8 cellular contexts compared by ENCODE assay signal in the genomic region with DNA sequence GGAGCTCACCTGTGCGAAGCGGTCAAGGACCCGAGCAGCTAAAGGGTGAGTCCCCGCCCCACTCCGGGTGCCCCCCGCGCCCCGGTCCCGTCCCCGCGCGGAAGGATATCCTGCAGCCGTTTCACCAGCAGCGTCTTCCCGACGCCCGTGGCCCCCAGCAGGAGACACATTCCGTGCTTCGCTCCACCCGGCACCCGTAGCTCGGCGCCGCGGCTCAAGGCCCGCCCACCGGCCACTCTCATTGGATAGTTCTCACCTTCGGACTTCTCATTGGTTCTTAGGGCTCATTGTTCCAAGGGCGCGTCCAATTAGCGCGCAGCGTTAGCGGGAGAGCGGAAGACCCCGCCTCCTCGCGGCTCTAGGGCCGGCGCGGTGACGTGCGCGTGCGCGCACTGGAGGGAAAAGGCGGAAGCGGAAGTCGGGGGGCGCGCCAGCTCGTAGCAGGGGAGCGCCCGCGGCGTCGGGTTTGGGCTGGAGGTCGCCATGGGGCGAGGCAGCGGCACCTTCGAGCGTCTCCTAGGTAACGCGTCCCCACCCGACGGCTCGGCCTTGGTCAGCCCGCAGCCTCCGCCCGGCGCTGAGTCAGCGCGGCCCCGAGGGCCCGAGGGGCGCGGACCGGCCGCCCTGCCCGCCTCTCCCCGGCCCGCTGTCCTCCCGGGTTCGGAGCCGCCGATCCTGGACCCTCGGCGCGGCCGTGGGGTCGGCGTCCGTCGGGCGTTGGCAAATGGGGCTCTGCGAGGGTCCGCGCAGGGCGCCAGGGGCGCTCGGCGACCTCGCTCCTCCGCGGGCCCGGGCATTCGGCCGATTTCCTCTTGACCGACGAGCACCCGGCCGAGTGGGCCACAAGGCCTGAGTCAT. TPM values are rescaled to one million over a fixed set of nuclear protein-coding genes. Genes with fewer than 3 reads are reported as not detected.
A peak's percentile ranks its signal among the peaks of the same experiment; 100 is the strongest.
DNase-seq lines count a peak whose midpoint lies in the region; ATAC-seq and TF ChIP-seq lines count a peak whose summit lies in the region.

A gene with protein sequence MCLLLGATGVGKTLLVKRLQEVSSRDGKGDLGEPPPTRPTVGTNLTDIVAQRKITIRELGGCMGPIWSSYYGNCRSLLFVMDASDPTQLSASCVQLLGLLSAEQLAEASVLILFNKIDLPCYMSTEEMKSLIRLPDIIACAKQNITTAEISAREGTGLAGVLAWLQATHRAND (minus strand): TSS at position 214 of the 858 bp plus-strand sequence. CDS start 44 bp downstream, at position 170.
A gene with protein sequence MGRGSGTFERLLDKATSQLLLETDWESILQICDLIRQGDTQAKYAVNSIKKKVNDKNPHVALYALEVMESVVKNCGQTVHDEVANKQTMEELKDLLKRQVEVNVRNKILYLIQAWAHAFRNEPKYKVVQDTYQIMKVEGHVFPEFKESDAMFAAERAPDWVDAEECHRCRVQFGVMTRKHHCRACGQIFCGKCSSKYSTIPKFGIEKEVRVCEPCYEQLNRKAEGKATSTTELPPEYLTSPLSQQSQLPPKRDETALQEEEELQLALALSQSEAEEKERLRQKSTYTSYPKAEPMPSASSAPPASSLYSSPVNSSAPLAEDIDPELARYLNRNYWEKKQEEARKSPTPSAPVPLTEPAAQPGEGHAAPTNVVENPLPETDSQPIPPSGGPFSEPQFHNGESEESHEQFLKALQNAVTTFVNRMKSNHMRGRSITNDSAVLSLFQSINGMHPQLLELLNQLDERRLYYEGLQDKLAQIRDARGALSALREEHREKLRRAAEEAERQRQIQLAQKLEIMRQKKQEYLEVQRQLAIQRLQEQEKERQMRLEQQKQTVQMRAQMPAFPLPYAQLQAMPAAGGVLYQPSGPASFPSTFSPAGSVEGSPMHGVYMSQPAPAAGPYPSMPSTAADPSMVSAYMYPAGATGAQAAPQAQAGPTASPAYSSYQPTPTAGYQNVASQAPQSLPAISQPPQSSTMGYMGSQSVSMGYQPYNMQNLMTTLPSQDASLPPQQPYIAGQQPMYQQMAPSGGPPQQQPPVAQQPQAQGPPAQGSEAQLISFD (plus strand): TSS at position 428 of the 858 bp plus-strand sequence. CDS start 56 bp downstream, at position 484.

- H3K4me3 ChIP-seq in DND-41 (ENCODE audit: low read depth in 1 of 2, low read length in 2 of 2) (peak within 1 kb of the TSS; percentile 83 to 95), GM23248 (peak within 1 kb of the TSS; percentile 86), esophagus squamous epithelium (peak within 1 kb of the TSS; percentile 85 to 97 (median 95))

- intact Hi-C loops in activated T-helper 1 cell treated with anti-CD3 and anti-CD28 coated beads, Interleukin-12 subunit alpha, Interleukin-12 subunit beta, Interleukin-2, Interleukin-4 antibody, amounts not matched to agents 30 ng/mL and 10 ng/mL and 1 ng/mL, durations not matched to agents 14 hours and 24 hours and 36 hours (cut with micrococcal nuclease): loop anchor here (1.0 to 2.0 kb wide), 6 partner anchors 18 to 177 kb away; a partner anchor contains a TSS
- intact Hi-C loops in esophagus squamous epithelium (cut with DNase I): no loop called here

- H4K20me1 ChIP-seq in DND-41 (ENCODE audit: insufficient read depth, low read length) (peaks cover 51% of the 10 kb centered on the region), GM23248 (ENCODE audit: insufficient read depth) (peaks cover 6% of the 10 kb centered on the region; the same call in 1 of the 2 replicates)

- peak; percentile 96 for ATAC-seq in DND-41 (ENCODE audit: insufficient read depth, low read depth)

- H3K9me3 Mint-ChIP-seq in activated T-helper 1 cell treated with anti-CD3 and anti-CD28 coated beads, Interleukin-12 subunit alpha, Interleukin-12 subunit beta, Interleukin-2, Interleukin-4 antibody, amounts not matched to agents 30 ng/mL and 10 ng/mL and 1 ng/mL, durations not matched to agents 14 hours and 24 hours and 36 hours: no peaks in the 10 kb centered on the region

- H3K36me3 Mint-ChIP-seq in activated T-helper 1 cell treated with anti-CD3 and anti-CD28 coated beads, Interleukin-12 subunit alpha, Interleukin-12 subunit beta, Interleukin-2, Interleukin-4 antibody, amounts not matched to agents 30 ng/mL and 10 ng/mL and 1 ng/mL, durations not matched to agents 14 hours and 24 hours and 36 hours (ENCODE audit: low read depth): peaks cover 29% of the 10 kb centered on the region

- H3K4me1 Mint-ChIP-seq in activated T-helper 1 cell treated with anti-CD3 and anti-CD28 coated beads, Interleukin-12 subunit alpha, Interleukin-12 subunit beta, Interleukin-2, Interleukin-4 antibody, amounts not matched to agents 30 ng/mL and 10 ng/mL and 1 ng/mL, durations not matched to agents 14 hours and 24 hours and 36 hours (ENCODE audit: low read depth): peaks cover 22% of the 10 kb centered on the region

- 0 to 1% methylated on average over 90 to 112 of the region's 112 CpGs for WGBS in GM23248 (ENCODE audit: low coverage in 1 of 2, low lambda C conversion rate in 2 of 2, missing lambda C conversion rate in 2 of 2), 2 experiments
- 1% methylated on average over 10 of the region's 112 CpGs; no CpG with 5 or more reads in 1 of the 2 donors for WGBS in esophagus squamous epithelium, 2 donors

- H3F3A ChIP-seq in GM23248 (ENCODE audit: insufficient read depth): peaks cover 7% of the 10 kb centered on the region

- H2AFZ ChIP-seq in DND-41 (ENCODE audit: low read depth, low read length): peak within 1 kb of the TSS; percentile 90
- peak within 1 kb of the TSS; percentile 68 for H2AFZ ChIP-seq in GM23248

- TF ChIP-seq CTCF in DND-41 (IDR thresholded peaks at IDR 0.05; ENCODE audit: borderline replicate concordance, extremely low read depth, low read length, poor library complexity, severe bottlenecking) (peak; percentile 10), esophagus squamous epithelium (IDR thresholded peaks at IDR 0.05) (peak in 2 of 6 experiments; percentile 6 to 16)

- H3K27me3 ChIP-seq in DND-41 (ENCODE audit: insufficient read depth, low read length, poor library complexity): no peaks in the 10 kb centered on the region
- no peaks in the 10 kb centered on the region for H3K27me3 ChIP-seq in GM23248 (replicated peaks; ENCODE audit: insufficient read depth)
- no peaks in the 10 kb centered on the region for H3K27me3 ChIP-seq in esophagus squamous epithelium

- peak within 1 kb of the TSS; percentile 95 for H3K27ac Mint-ChIP-seq in activated T-helper 1 cell treated with anti-CD3 and anti-CD28 coated beads, Interleukin-12 subunit alpha, Interleukin-12 subunit beta, Interleukin-2, Interleukin-4 antibody, amounts not matched to agents 30 ng/mL and 10 ng/mL and 1 ng/mL, durations not matched to agents 14 hours and 24 hours and 36 hours

- H3K79me2 ChIP-seq in DND-41 (ENCODE audit: insufficient read depth, low read length) (peaks cover 81% of the 10 kb centered on the region), GM23248 (ENCODE audit: insufficient read depth) (peaks cover 92% of the 10 kb centered on the region)

- H3K9ac ChIP-seq in DND-41 (ENCODE audit: low read depth, low read length): peak within 1 kb of the TSS; percentile 97
- H3K9ac ChIP-seq in GM23248: peak within 1 kb of the TSS; percentile 93

- H3K4me3 Mint-ChIP-seq in activated T-helper 1 cell treated with anti-CD3 and anti-CD28 coated beads, Interleukin-12 subunit alpha, Interleukin-12 subunit beta, Interleukin-2, Interleukin-4 antibody, amounts not matched to agents 30 ng/mL and 10 ng/mL and 1 ng/mL, durations not matched to agents 14 hours and 24 hours and 36 hours: peak within 1 kb of the TSS; percentile 97

- peak in 3 of 4 donors; percentile 21 to 85 (median 73) for TF ChIP-seq POLR2A in esophagus squamous epithelium (IDR thresholded peaks at IDR 0.05)

- no peaks in the 10 kb centered on the region for H3K9me2 ChIP-seq in GM23248 (ENCODE audit: insufficient read depth)

- H3K9me3 ChIP-seq in DND-41 (ENCODE audit: insufficient read depth, low read length, severe bottlenecking) (no peaks in the 10 kb centered on the region), GM23248 (ENCODE audit: low read depth) (no peaks in the 10 kb centered on the region), esophagus squamous epithelium (no peaks in the 10 kb centered on the region)

- H3K4me1 ChIP-seq in DND-41 (ENCODE audit: insufficient read depth, low read length) (peaks cover 46% of the 10 kb centered on the region), GM23248 (ENCODE audit: insufficient read depth) (peaks cover 23% of the 10 kb centered on the region), esophagus squamous epithelium (peaks cover 33 to 61% (median 37%) of the 10 kb centered on the region in 3 donors)

- peaks cover 60% of the 10 kb centered on the region for H3K36me3 ChIP-seq in DND-41 (ENCODE audit: insufficient read depth, low read length)
- H3K36me3 ChIP-seq in GM23248 (ENCODE audit: low read depth): peaks cover 23% of the 10 kb centered on the region
- peaks cover 27 to 58% (median 31%) of the 10 kb centered on the region in 3 donors for H3K36me3 ChIP-seq in esophagus squamous epithelium

- no peaks in the 10 kb centered on the region for H3K27me3 Mint-ChIP-seq in activated T-helper 1 cell treated with anti-CD3 and anti-CD28 coated beads, Interleukin-12 subunit alpha, Interleukin-12 subunit beta, Interleukin-2, Interleukin-4 antibody, amounts not matched to agents 30 ng/mL and 10 ng/mL and 1 ng/mL, durations not matched to agents 14 hours and 24 hours and 36 hours (ENCODE audit: insufficient read depth)

- in situ Hi-C loops in GM23248 (cut with MboI): no loop called here

- DNase-seq in DND-41 (peak; percentile 99), GM23248 (peak; percentile 100), Kasumi-1 (lab: John Stamatoyannopoulos, UW) (peak; percentile 99), RPMI7951 (ENCODE audit: low read depth) (peak; percentile 97), esophagus squamous epithelium (lab: John Stamatoyannopoulos, UW) (peak; percentile 80), myocyte (ENCODE audit: low read depth) (peak; percentile 99)
- peak; percentile 98 for DNase-seq in activated T-helper 1 cell treated with anti-CD3 and anti-CD28 coated beads, Interleukin-12 subunit alpha, Interleukin-12 subunit beta, Interleukin-2, Interleukin-4 antibody, amounts not matched to agents 30 ng/mL and 10 ng/mL and 1 ng/mL, durations not matched to agents 14 hours and 24 hours and 36 hours (ENCODE audit: low spot score)
- DNase-seq in stimulated activated CD8-positive, alpha-beta memory T cell treated with anti-CD3 and anti-CD28 coated beads, Interleukin-7, amount 100 ng/mL, for 48 hours (ENCODE audit: extremely low read depth in 1 of 2, low read depth in 1 of 2): peak; percentile 95

- H3K27ac ChIP-seq in DND-41 (ENCODE audit: low read length): peak within 1 kb of the TSS; percentile 86
- peak within 1 kb of the TSS; percentile 96 for H3K27ac ChIP-seq in GM23248
- H3K27ac ChIP-seq in esophagus squamous epithelium: peak within 1 kb of the TSS; percentile 86 to 98 (median 94)

- H3K4me2 ChIP-seq in DND-41 (ENCODE audit: insufficient read depth, low read length) (peak within 1 kb of the TSS; percentile 88), GM23248 (ENCODE audit: unreplicated experiment) (peak within 1 kb of the TSS; percentile 88)

RNA-seq across cellular contexts. Expression of the first gene that starts in this region (rescaled TPM):
- 37.6 and 45.6 TPM in 2 replicates for total RNA-seq in GM23248 (2014; rRNA removed; shearing (Covaris generic))
- polyA plus RNA-seq in GM23248 (2016; fragmentation: Nextera tagmentation; extraction: Ambion mirVana): 70.8 and 72.8 TPM in 2 replicates
- 28.6 and 30.9 TPM in 2 replicates for total RNA-seq in RPMI7951 (2014; rRNA removed; shearing (Covaris generic))
- 37.6 and 40.0 TPM in 2 replicates for total RNA-seq in activated T-helper 1 cell treated with anti-CD3 and anti-CD28 coated beads, Interleukin-12 subunit alpha, Interleukin-12 subunit beta, Interleukin-2, Interleukin-4 antibody, amounts not matched to agents 30 ng/mL and 10 ng/mL and 1 ng/mL, durations not matched to agents 14 hours and 24 hours and 36 hours
- total RNA-seq in esophagus squamous epithelium (10 to 100 TPM; 19.1 to 34.3 (median 27.9) TPM), myocyte (29.4 and 38.5 TPM in 2 replicates)
- 46.5 TPM for polyA plus RNA-seq in myocyte (2012)

RNA-seq across cellular contexts. Expression of the second gene that starts in this region (rescaled TPM):
- 161 and 166 TPM in 2 replicates for total RNA-seq in GM23248 (2014; rRNA removed; shearing (Covaris generic))
- polyA plus RNA-seq in GM23248 (2016; fragmentation: Nextera tagmentation; extraction: Ambion mirVana): 106 and 110 TPM in 2 replicates
- total RNA-seq in RPMI7951 (2014; rRNA removed; shearing (Covaris generic)): 42.4 and 47.5 TPM in 2 replicates
- 133 and 144 TPM in 2 replicates for total RNA-seq in activated T-helper 1 cell treated with anti-CD3 and anti-CD28 coated beads, Interleukin-12 subunit alpha, Interleukin-12 subunit beta, Interleukin-2, Interleukin-4 antibody, amounts not matched to agents 30 ng/mL and 10 ng/mL and 1 ng/mL, durations not matched to agents 14 hours and 24 hours and 36 hours
- 10 to 100 TPM; 48.2 to 86.8 (median 84.0) TPM for total RNA-seq in esophagus squamous epithelium
- total RNA-seq in myocyte: 101 and 123 TPM in 2 replicates
- 94.5 TPM for polyA plus RNA-seq in myocyte (2012)

Comparison
In these comparisons a context has a peak if more than half of its experiments do, and no peak if none do; other contexts are left out.
1. Peak in every context shown above with its lines: DNase-seq, ATAC-seq, H3K4me3 ChIP-seq and H3K27ac ChIP-seq.